9 cellular contexts compared by ENCODE assay signal in genomic region chr5:444226-444625, GRCh38. TPM values are rescaled to one million over a fixed set of nuclear protein-coding genes. Genes with fewer than 3 reads are reported as not detected.
A peak's percentile ranks its signal among the peaks of the same experiment; 100 is the strongest.
DNase-seq lines count a peak whose midpoint lies in the region; ATAC-seq and TF ChIP-seq lines count a peak whose summit lies in the region.
"Had no signal": no experiment of that assay in that cellular context is flagged by ENCODE, and none has a peak within 500 bp of the region (broad histone marks: within the 10 kb centered on the region; RNA-seq: fewer than 3 reads in every experiment).

No MANE protein-coding gene starts in this region.

- DNase-seq in H9 (no peak), SK-N-MC (ENCODE audit: low read depth, low spot score) (no peak), fibroblast of mammary gland (ENCODE audit: low read depth) (no peak), AML-193 (lab: John Stamatoyannopoulos, UW) (no peak)
- DNase-seq: caudate nucleus, NCI-H524 had no signal

- H3K23ac ChIP-seq in H9 (ENCODE audit: insufficient read length, low read depth, low read length): no peak overlapping the region

- H4K8ac ChIP-seq in H9 (replicated peaks; ENCODE audit: insufficient read length, low read depth, low read length): no peak overlapping the region

- H3K4me2 ChIP-seq in H9 (ENCODE audit: insufficient read depth, insufficient read length, low read length): no peak overlapping the region

- TF ChIP-seq CTCF in H9 (conservative IDR thresholded peaks at IDR 0.05) (no peak), fibroblast of mammary gland (conservative IDR thresholded peaks at IDR 0.05; ENCODE audit: control insufficient read depth, insufficient read depth, low read depth, low read length) (no peak)

- H3K18ac ChIP-seq in H9 (ENCODE audit: insufficient read length, low read depth, low read length): no peak overlapping the region

- H3K4me1 ChIP-seq in H9 (ENCODE audit: insufficient read depth, low read length) (no peaks in the 10 kb centered on the region), skeletal muscle tissue (ENCODE audit: control insufficient read depth in 3 of 3, insufficient read depth in 3 of 3, low read length in 3 of 3) (peaks cover 19 to 31% (median 21%) of the 10 kb centered on the region in 3 donors)

- H4K5ac ChIP-seq in H9 (ENCODE audit: insufficient read length, low read depth, low read length): no peak overlapping the region

- no peak overlapping the region for H3K14ac ChIP-seq in H9 (ENCODE audit: insufficient read depth, low read length)

- no peak overlapping the region for H3K4ac ChIP-seq in H9 (ENCODE audit: low read depth, low read length)

- H3K4me3 ChIP-seq in SK-N-MC (peak overlapping the region; percentile 99), fibroblast of mammary gland (ENCODE audit: control insufficient read depth, low read depth, low read length) (peak overlapping the region; percentile 94), skeletal muscle tissue (ENCODE audit: low read length in 3 of 3) (peak overlapping the region; percentile 94 to 100 (median 100))

- peak overlapping the region; percentile 94 to 98 for H3K4me3 Mint-ChIP-seq in H9

- peaks cover 19% of the 10 kb centered on the region for H3K27me3 Mint-ChIP-seq in H9 (ENCODE audit: low read depth)

- H3K9ac ChIP-seq in H9 (ENCODE audit: extremely low read depth, insufficient read length, low read length): no peak overlapping the region
- peak overlapping the region; percentile 93 for H3K9ac ChIP-seq in SK-N-MC (ENCODE audit: insufficient read length)
- H3K9ac ChIP-seq in skeletal muscle tissue (ENCODE audit: low read depth in 1 of 3, low read length in 3 of 3): peak overlapping the region; percentile 43 to 98 (median 98)

- no peak overlapping the region for H3K56ac ChIP-seq in H9 (ENCODE audit: insufficient read length, low read depth, low read length)

- peaks cover 8 to 10% of the 10 kb centered on the region in 2 experiments; a peak in 3 of 4 replicates for H3K4me1 Mint-ChIP-seq in H9

- H3T11ph ChIP-seq in H9 (ENCODE audit: low read length): no peak overlapping the region

- H3K9me3 Mint-ChIP-seq in H9: 0 out of 5 replicates have a peak, but pooled peaks cover 0 to 3% of the 10 kb centered on the region in 2 experiments

- H3K27me3 ChIP-seq in H9 (ENCODE audit: insufficient read depth, low read length): no peaks in the 10 kb centered on the region
- H3K27me3 ChIP-seq in skeletal muscle tissue (ENCODE audit: control insufficient read depth in 3 of 3, insufficient read depth in 3 of 3, low read length in 3 of 3): no peaks in the 10 kb centered on the region

- no peak overlapping the region for H2AFZ ChIP-seq in H9 (ENCODE audit: low read length)

- ATAC-seq in HG02798 (IDR thresholded peaks at IDR 0.05; ENCODE audit: poor library complexity, unreplicated experiment) (no peak), GM18505 (IDR thresholded peaks at IDR 0.05; ENCODE audit: unreplicated experiment) (no peak)

- H2BK120ac ChIP-seq in H9 (ENCODE audit: low read depth, low read length, poor library complexity, severe bottlenecking): no peak overlapping the region

- H3K36me3 Mint-ChIP-seq in H9 (ENCODE audit: insufficient read depth in 1 of 3, low read depth in 3 of 3): peaks cover 22 to 31% (median 30%) of the 10 kb centered on the region in 3 experiments; a peak in 6 of 7 replicates

- H2BK12ac ChIP-seq in H9 (ENCODE audit: insufficient read length, low read depth, low read length): no peak overlapping the region

- H3K9me3 ChIP-seq in H9 (ENCODE audit: control insufficient read depth, low read depth, low read length) (no peaks in the 10 kb centered on the region), SK-N-MC (ENCODE audit: low read depth, low read length) (no peaks in the 10 kb centered on the region), skeletal muscle tissue (ENCODE audit: control insufficient read depth in 3 of 3, low read length in 3 of 3) (no peaks in the 10 kb centered on the region)

- no peak overlapping the region for H4K91ac ChIP-seq in H9 (ENCODE audit: insufficient read length, low read depth, low read length)

- H4K20me1 ChIP-seq in H9 (ENCODE audit: control insufficient read depth, insufficient read depth, insufficient read length): no peaks in the 10 kb centered on the region

- H3K27ac Mint-ChIP-seq in H9: no peak overlapping the region; a peak in 1 of 7 replicates

- no peak overlapping the region for H3K27ac ChIP-seq in H9 (ENCODE audit: insufficient read length, low read depth, low read length)
- H3K27ac ChIP-seq in SK-N-MC: no peak overlapping the region
- H3K27ac ChIP-seq in skeletal muscle tissue (ENCODE audit: low read depth, low read length): no peak overlapping the region

- no CpG with 5 or more reads among the region's 8 CpGs for WGBS in H9 (ENCODE audit: extremely low coverage, insufficient read length, low lambda C conversion rate)

- no peak overlapping the region for H2BK15ac ChIP-seq in H9 (ENCODE audit: low read depth, low read length)

- no peak for TF ChIP-seq POLR2A in GM18505 (IDR thresholded peaks at IDR 0.05; ENCODE audit: borderline replicate concordance, extremely low read depth, insufficient read depth, insufficient read length)

- H3K79me2 ChIP-seq in H9 (ENCODE audit: insufficient read depth, low read length): peaks cover 6% of the 10 kb centered on the region; the same call in 1 of the 2 replicates

- H2AK5ac ChIP-seq in H9 (ENCODE audit: insufficient read length, low read length): no peak overlapping the region

- H3K36me3 ChIP-seq in SK-N-MC (ENCODE audit: insufficient read depth, low read length): peaks cover 31% of the 10 kb centered on the region
- peaks cover 26 to 29% (median 28%) of the 10 kb centered on the region in 3 donors for H3K36me3 ChIP-seq in skeletal muscle tissue (ENCODE audit: control insufficient read depth in 3 of 3, insufficient read depth in 3 of 3, low read length in 3 of 3)

- H2BK20ac ChIP-seq in H9 (ENCODE audit: low read depth, low read length, poor library complexity, severe bottlenecking): no peak overlapping the region

- H2BK5ac ChIP-seq in H9 (ENCODE audit: insufficient read length, low read length): no peak overlapping the region

- H3K79me1 ChIP-seq in H9 (ENCODE audit: insufficient read depth, low read depth, low read length, poor library complexity, severe bottlenecking): peaks cover 10% of the 10 kb centered on the region

- peaks cover 12% of the 10 kb centered on the region for H3K23me2 ChIP-seq in H9 (ENCODE audit: insufficient read length, low read depth, low read length, poor library complexity, severe bottlenecking)

RNA-seq across cellular contexts. Expression of gene EXOC3, which starts 1.2 kb away (rescaled TPM):
- 36.7 and 37.6 TPM in 2 replicates for total RNA-seq in H9 (2021)
- 29.2 TPM for total RNA-seq in skeletal muscle tissue
